1 cellular context compared by ENCODE assay signal in genomic region chr19:45244133-45244532, GRCh38.
TF ChIP-seq lines count a peak whose summit lies in the region.

No MANE protein-coding gene starts in this region.

TF ChIP-seq in endothelial cell of umbilical vein, 7 proteins besides CTCF, POLR2A, EP300 and RAD21 (continued from another document):
- TF ChIP-seq POLR2AphosphoS5 (IDR thresholded peaks at IDR 0.05; ENCODE audit: insufficient read depth, low read depth, low read length) (no peak), JUN (IDR thresholded peaks at IDR 0.05; ENCODE audit: borderline replicate concordance, insufficient read depth, insufficient read length, low read depth) (no peak), FOS (IDR thresholded peaks at IDR 0.05; ENCODE audit: borderline replicate concordance, insufficient read depth, low read length) (no peak)
